Comparison of ENCODE assay signal across 26 cellular contexts in genomic region chr7:4668510-4668847, GRCh38. TPM values are rescaled to one million over a fixed set of nuclear protein-coding genes. Genes with fewer than 3 reads are reported as not detected.
DNase-seq lines count a peak whose midpoint lies in the region; FAIRE-seq and TF ChIP-seq lines count a peak whose summit lies in the region.
"Had no signal": no experiment of that assay in that cellular context is flagged by ENCODE, and none has a peak within 500 bp of the region (broad histone marks: within the 10 kb centered on the region; RNA-seq: fewer than 3 reads in every experiment).

No MANE protein-coding gene starts in this region.

- H3K23ac ChIP-seq in mesenchymal stem cell (ENCODE audit: low read length in 2 of 2) = peak overlapping the region in 1 of 2 experiments; percentile 60

- peaks cover 5% of the 10 kb centered on the region for H3F3A ChIP-seq in smooth muscle cell (ENCODE audit: low read depth)

- peak overlapping the region; percentile 98 for H3K27ac ChIP-seq in AG04450 (ENCODE audit: low read depth, low read length)
- peak overlapping the region; percentile 75 for H3K27ac ChIP-seq in SK-N-MC
- H3K27ac ChIP-seq in mesenchymal stem cell (ENCODE audit: low read length, poor library complexity, severe bottlenecking) = peak overlapping the region; percentile 99
- peak overlapping the region; percentile 78 for H3K27ac ChIP-seq in smooth muscle cell (ENCODE audit: low read depth)
- H3K27ac ChIP-seq in adrenal gland = peak overlapping the region in 1 of 5 donors; percentile 42
- H3K27ac ChIP-seq: epithelial cell of prostate, foreskin keratinocyte, hepatocyte, parathyroid adenoma had no signal

- H2BK5ac ChIP-seq in mesenchymal stem cell (ENCODE audit: low read depth, low read length, poor library complexity, severe bottlenecking) = peak overlapping the region; percentile 67

- no peak for DNase-seq in AG04450 (ENCODE audit: low read depth, low spot score)
- DNase-seq in SK-N-MC (ENCODE audit: low read depth, low spot score) = no peak
- DNase-seq in mesenchymal stem cell = no peak
- no peak for DNase-seq in smooth muscle cell (lab: John Stamatoyannopoulos, UW; ENCODE audit: unreplicated experiment)
- DNase-seq in adrenal gland = no peak
- DNase-seq in frontal cortex (ENCODE audit: low spot score in 2 of 2) = no peak
- DNase-seq in activated gamma-delta T cell (lab: John Stamatoyannopoulos, UW) = no peak
- DNase-seq in NCI-H526 treated with DMSO at 0.1 percent for 48 hours (lab: John Stamatoyannopoulos, UW) = no peak
- DNase-seq: activated CD4-positive, alpha-beta T cell treated with anti-CD3 and anti-CD28 coated beads, Interleukin-2, amount 50 U/mL, for 48 hours; activated CD4-positive, CD25-positive, alpha-beta regulatory T cell; activated CD8-positive, alpha-beta memory T cell treated with anti-CD3 and anti-CD28 coated beads, Interleukin-2, amount 50 U/mL, for 4 hours; CD4-positive, alpha-beta T cell; cerebellar nuclear complex; DMS153; foreskin keratinocyte; immature natural killer cell; left lung; natural killer cell; NCI-H2171; NCI-H524; SHP77; T-cell had no signal

- CTCF ChIA-PET in AG04450 (lab: Charles Lee) = interaction anchor here (1.1 to 1.5 kb wide), 3 partner anchors 9 to 27 kb away, joined by 3 to 6 read pairs (median 4); no protein-coding TSS in a partner anchor

- H4K91ac ChIP-seq in mesenchymal stem cell (ENCODE audit: low read length) = no peak overlapping the region

- peak overlapping the region; percentile 48 to 52 for H3K18ac ChIP-seq in mesenchymal stem cell (ENCODE audit: low read depth in 1 of 2, low read length in 2 of 2)

- H3K79me2 ChIP-seq in smooth muscle cell (ENCODE audit: low read depth) = no peaks in the 10 kb centered on the region
- H3K79me2 ChIP-seq: hepatocyte, parathyroid adenoma had no signal

- H2BK12ac ChIP-seq in mesenchymal stem cell (ENCODE audit: low read length in 2 of 2) = peak overlapping the region in 1 of 2 experiments; percentile 80

- H3K14ac ChIP-seq in mesenchymal stem cell (ENCODE audit: low read length in 2 of 2) = peak overlapping the region in 1 of 2 experiments; percentile 83

- no peak overlapping the region for H4K8ac ChIP-seq in mesenchymal stem cell (ENCODE audit: low read length)

- peak overlapping the region; percentile 65 for H2AK5ac ChIP-seq in mesenchymal stem cell (ENCODE audit: low read length, severe bottlenecking)

- H3K4me1 ChIP-seq in mesenchymal stem cell (ENCODE audit: control insufficient read depth, insufficient read depth, low read depth, low read length) (peaks cover 17% of the 10 kb centered on the region), smooth muscle cell (ENCODE audit: low read depth) (peaks cover 14% of the 10 kb centered on the region), adrenal gland (replicated peaks in 1 of 2) (no peaks in the 10 kb centered on the region)
- H3K4me1 ChIP-seq: foreskin keratinocyte, left lung, parathyroid adenoma had no signal

- H2AFZ ChIP-seq in mesenchymal stem cell (ENCODE audit: low read depth, low read length) (no peak overlapping the region), smooth muscle cell (ENCODE audit: low read depth) (peak overlapping the region; percentile 25)
- H2AFZ ChIP-seq: hepatocyte, parathyroid adenoma had no signal

- peak overlapping the region in 1 of 2 experiments; percentile 30 for H3K4ac ChIP-seq in mesenchymal stem cell (ENCODE audit: low read depth in 1 of 2, low read length in 2 of 2)

- H3K9me3 ChIP-seq in AG04450 (ENCODE audit: control insufficient read depth, insufficient read depth, low read length) = peaks cover 3% of the 10 kb centered on the region; the same call in 1 of the 2 replicates
- H3K9me3 ChIP-seq in SK-N-MC (ENCODE audit: low read depth, low read length) = no peaks in the 10 kb centered on the region
- H3K9me3 ChIP-seq in mesenchymal stem cell (ENCODE audit: control insufficient read depth, low read length) = no peaks in the 10 kb centered on the region
- H3K9me3 ChIP-seq in smooth muscle cell (replicated peaks; ENCODE audit: low read depth) = no peaks in the 10 kb centered on the region
- no peaks in the 10 kb centered on the region for H3K9me3 ChIP-seq in adrenal gland (replicated peaks in 1 of 3)
- H3K9me3 ChIP-seq: left lung, MG63 had no signal

- H4K20me1 ChIP-seq in smooth muscle cell (ENCODE audit: low read depth) = no peaks in the 10 kb centered on the region

- TF ChIP-seq POLR2A in adrenal gland (IDR thresholded peaks at IDR 0.05) = no peak

- WGBS in mesenchymal stem cell = 94% methylated on average over 3 of the region's 3 CpGs
- WGBS in smooth muscle cell (ENCODE audit: low lambda C conversion rate) = 84% methylated on average over 3 of the region's 3 CpGs
- 91 to 100% (median 97%) methylated on average over 3 of the region's 3 CpGs for WGBS in adrenal gland, 4 donors

- H3K9ac ChIP-seq in SK-N-MC (ENCODE audit: insufficient read length) (peak overlapping the region; percentile 58), mesenchymal stem cell (ENCODE audit: low read length) (peak overlapping the region; percentile 45), smooth muscle cell (ENCODE audit: low read depth) (no peak overlapping the region)
- H3K9ac ChIP-seq: parathyroid adenoma had no signal

- no peak overlapping the region for H2BK15ac ChIP-seq in mesenchymal stem cell (ENCODE audit: low read depth, poor library complexity, severe bottlenecking)

- H3K4me3 ChIP-seq in AG04450 (ENCODE audit: low read depth, low read length) (no peak overlapping the region), SK-N-MC (peak overlapping the region; percentile 19; the same call in 1 of the 2 replicates), mesenchymal stem cell (ENCODE audit: insufficient read depth in 1 of 2, low read depth in 1 of 2, low read length in 2 of 2) (no peak overlapping the region), smooth muscle cell (no peak overlapping the region), adrenal gland (no peak overlapping the region)
- H3K4me3 ChIP-seq: hepatocyte, left lung, MG63 had no signal

- H3K4me2 ChIP-seq in mesenchymal stem cell (ENCODE audit: low read length, poor library complexity, severe bottlenecking) (peak overlapping the region; percentile 35), smooth muscle cell (no peak overlapping the region)
- H3K4me2 ChIP-seq: hepatocyte had no signal

- H2BK120ac ChIP-seq in mesenchymal stem cell (ENCODE audit: low read depth, low read length) = no peak overlapping the region

- H3K27me3 ChIP-seq in AG04450 (ENCODE audit: control insufficient read depth, insufficient read depth, low read length) (no peaks in the 10 kb centered on the region), mesenchymal stem cell (ENCODE audit: control insufficient read depth in 1 of 2, insufficient read depth in 1 of 2, low read length in 2 of 2) (no peaks in the 10 kb centered on the region), smooth muscle cell (ENCODE audit: low read depth) (no peaks in the 10 kb centered on the region), adrenal gland (no peaks in the 10 kb centered on the region)
- H3K27me3 ChIP-seq: foreskin keratinocyte, hepatocyte, left lung, MG63 had no signal

- POLR2A ChIA-PET in AG04450 (lab: Yijun Ruan, JAX) = interaction anchor here (0.8 to 2.5 kb wide), 5 partner anchors 15 to 107 kb away, joined by 3 to 12 read pairs (median 5); partner anchors contain the start of gene AP5Z1

- H3K79me1 ChIP-seq in mesenchymal stem cell (replicated peaks; ENCODE audit: low read length, poor library complexity, severe bottlenecking) = no peaks in the 10 kb centered on the region

- no peaks in the 10 kb centered on the region for H3K36me3 ChIP-seq in SK-N-MC (ENCODE audit: insufficient read depth, low read length)
- H3K36me3 ChIP-seq in mesenchymal stem cell (ENCODE audit: control insufficient read depth in 1 of 2, insufficient read depth in 2 of 2, low read depth in 1 of 2, low read length in 2 of 2) = no peaks in the 10 kb centered on the region
- H3K36me3 ChIP-seq in smooth muscle cell (ENCODE audit: low read depth) = no peaks in the 10 kb centered on the region
- H3K36me3 ChIP-seq in adrenal gland (replicated peaks in 1 of 2) = no peaks in the 10 kb centered on the region
- H3K36me3 ChIP-seq: left lung, MG63 had no signal

- no peak for FAIRE-seq in frontal cortex (lab: Jason Lieb, UNC)

- TF ChIP-seq CTCF in AG04450 (IDR thresholded peaks at IDR 0.05; ENCODE audit: low read depth, low read length) = no peak
- no peak for TF ChIP-seq CTCF in smooth muscle cell (IDR thresholded peaks at IDR 0.05; ENCODE audit: borderline replicate concordance, insufficient read depth, poor library complexity, severe bottlenecking)
- TF ChIP-seq CTCF in adrenal gland (IDR thresholded peaks at IDR 0.05) = no peak

- intact Hi-C loops in adrenal gland (cut with DNase I) = no loop called here

RNA-seq across cellular contexts. Expression of gene FOXK1, which starts 13.6 kb away (rescaled TPM):
- 3.4 and 4.7 TPM in 2 replicates for polyA plus RNA-seq in AG04450 (2011; rRNA removed)
- 13.2 and 14.5 TPM in 2 replicates for polyA minus RNA-seq in AG04450 (2011; rRNA and poly(A)+ RNA removed)
- polyA plus RNA-seq in mesenchymal stem cell (2013, experiment 1 of 2) = 12.9 TPM
- polyA plus RNA-seq in mesenchymal stem cell (2013, experiment 2 of 2) = 12.3 TPM
- 10.4 and 11.6 TPM in 2 replicates for total RNA-seq in smooth muscle cell
- 6.0 and 8.5 TPM in 2 replicates for polyA plus RNA-seq in smooth muscle cell
- total RNA-seq in adrenal gland = 10 to 100 TPM; 28.4 to 63.1 (median 42.5) TPM
- polyA plus RNA-seq in adrenal gland = 10 to 100 TPM in 1 of 3 donors, 1 to 10 TPM in 2; 4.8 to 21.3 (median 9.0) TPM
- total RNA-seq in frontal cortex = 17.5 TPM
